Comparison of ENCODE assay signal across 9 cellular contexts in genomic region chr6:12169377-12169776, GRCh38.
"Had no signal": no experiment of that assay in that cellular context is flagged by ENCODE, and none has a peak within 500 bp of the region (broad histone marks: within the 10 kb centered on the region; RNA-seq: fewer than 3 reads in every experiment).

No MANE protein-coding gene starts in this region.

- ATAC-seq: GM23338, HCT116 had no signal

- H3K27ac Mint-ChIP-seq: GM23338, HFFc6 had no signal

- DNase-seq: GM23248, GOT3, H7, H9, HCEC 1CT, HFFc6 had no signal

- H3K9me3 Mint-ChIP-seq: GM23338, H9, HFFc6 had no signal

- H3K4me3 ChIP-seq: GM23248, GM23338, HAP-1 had no signal

- H3K9me3 ChIP-seq: HAP-1 had no signal

- H3K36me3 ChIP-seq: HAP-1 had no signal

- H3K4me3 Mint-ChIP-seq: GM23338, H9, HFFc6 had no signal

- H3K27ac ChIP-seq: GM23248 had no signal
